2 cellular contexts compared by ENCODE assay signal in genomic region chr17:74954665-74955421, GRCh38.
TF ChIP-seq lines count a peak whose summit lies in the region.

No MANE protein-coding gene starts in this region.

TF ChIP-seq in SK-N-SH, 30 proteins besides CTCF, POLR2A, EP300 and RAD21:
- no peak for TF ChIP-seq GATA2 (CRISPR knock-in tag; IDR thresholded peaks at IDR 0.05)
- TF ChIP-seq, protein P1, sequence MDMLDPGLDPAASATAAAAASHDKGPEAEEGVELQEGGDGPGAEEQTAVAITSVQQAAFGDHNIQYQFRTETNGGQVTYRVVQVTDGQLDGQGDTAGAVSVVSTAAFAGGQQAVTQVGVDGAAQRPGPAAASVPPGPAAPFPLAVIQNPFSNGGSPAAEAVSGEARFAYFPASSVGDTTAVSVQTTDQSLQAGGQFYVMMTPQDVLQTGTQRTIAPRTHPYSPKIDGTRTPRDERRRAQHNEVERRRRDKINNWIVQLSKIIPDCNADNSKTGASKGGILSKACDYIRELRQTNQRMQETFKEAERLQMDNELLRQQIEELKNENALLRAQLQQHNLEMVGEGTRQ (IDR thresholded peaks at IDR 0.05; ENCODE audit: borderline replicate concordance, low read depth, low read length), result no peak
- TF ChIP-seq ELF1 (IDR thresholded peaks at IDR 0.05), result no peak
- no peak for TF ChIP-seq POLR2AphosphoS5 (IDR thresholded peaks at IDR 0.05; ENCODE audit: low read depth, low read length)

TF ChIP-seq in K562, 482 proteins besides CTCF, POLR2A, EP300 and RAD21:
- TF ChIP-seq RBM25 (IDR thresholded peaks at IDR 0.05; ENCODE audit: low read depth, low read length, severe bottlenecking), result peak; percentile 29
- TF ChIP-seq HNRNPH1 (optimal IDR thresholded peaks at IDR 0.05; ENCODE audit: low read depth, low read length), result no peak
